In genomic region chr7:27235387-27236052, GRCh38 we compare ENCODE assay signal across 1 cellular context.
TF ChIP-seq lines count a peak whose summit lies in the region.

No MANE protein-coding gene starts in this region.

TF ChIP-seq in GM12878, 131 proteins besides CTCF, POLR2A, EP300 and RAD21:
- TF ChIP-seq ZNF592 (IDR thresholded peaks at IDR 0.05) (no peak), SUZ12 (IDR thresholded peaks at IDR 0.05; ENCODE audit: unreplicated experiment) (peak; percentile 41), CREB1 (IDR thresholded peaks at IDR 0.05; ENCODE audit: low read depth) (no peak)
